ENCODE assay signal across 30 cellular contexts in genomic region chr12:59710964-59711363, GRCh38.
"Had no signal": no experiment of that assay in that cellular context is flagged by ENCODE, and none has a peak within 500 bp of the region (broad histone marks: within the 10 kb centered on the region; RNA-seq: fewer than 3 reads in every experiment).

No MANE protein-coding gene starts in this region.

- H3K9me3 ChIP-seq: left lung, lower lobe of right lung, pancreas, prostate gland, right lobe of liver, stomach, suprapubic skin, thoracic aorta, tibial artery, upper lobe of right lung had no signal

- H3K4me3 Mint-ChIP-seq: immature natural killer cell; naive thymus-derived CD8-positive, alpha-beta T cell; nephron; neural crest cell; stimulated activated naive B cell treated with anti-CD40 and anti-IgM and Interleukin-4, amounts not matched to agents 10 μg/mL and 1 μg/mL and 100 μg/mL, for 72 hours had no signal

- H3K4me1 Mint-ChIP-seq: nephron, neural crest cell had no signal

- ATAC-seq: left colon; left lung; lower lobe of right lung; naive thymus-derived CD8-positive, alpha-beta T cell; pancreas; stimulated activated naive B cell treated with anti-CD40 and anti-IgM and Interleukin-4, amounts not matched to agents 10 μg/mL and 1 μg/mL and 100 μg/mL, for 72 hours; stimulated activated naive CD8-positive, alpha-beta T cell treated with anti-CD3 and anti-CD28 coated beads, Interleukin-15, Interleukin-2, amounts not matched to agents 100 U/mL and 50 U/mL, for 24 hours; upper lobe of right lung had no signal

- H3K27me3 Mint-ChIP-seq: naive thymus-derived CD8-positive, alpha-beta T cell; stimulated activated naive B cell treated with anti-CD40 and anti-IgM and Interleukin-4, amounts not matched to agents 10 μg/mL and 1 μg/mL and 100 μg/mL, for 72 hours had no signal

- H3K4me1 ChIP-seq: left lung, lower lobe of right lung, prostate gland, suprapubic skin, tibial artery, upper lobe of right lung had no signal

- H3K27me3 ChIP-seq: left lung, pancreas, right lobe of liver, stomach, suprapubic skin, tibial artery, upper lobe of right lung had no signal

- DNase-seq: hypothalamus; immature natural killer cell; kidney; left colon; left lung; lower lobe of right lung; mammary epithelial cell; mesenchymal stem cell; naive thymus-derived CD8-positive, alpha-beta T cell; nucleus accumbens; pancreas; posterior cingulate gyrus; retina; right lobe of liver; stimulated activated CD4-positive, alpha-beta T cell treated with anti-CD3 and anti-CD28 coated beads, Interleukin-12 subunit alpha, Interleukin-12 subunit beta, amount 100 ng/mL, for 4 hours; stimulated activated CD4-positive, alpha-beta T cell treated with anti-CD3 and anti-CD28 coated beads, Interleukin-15, amount 100 ng/mL, for 24 hours; stimulated activated CD4-positive, alpha-beta T cell treated with anti-CD3 and anti-CD28 coated beads, Interleukin-2, amount 100 ng/mL, for 24 hours; stimulated activated CD4-positive, alpha-beta T cell treated with anti-CD3 and anti-CD28 coated beads, Interleukin-4, amount 100 ng/mL, for 1 hour; stimulated activated naive B cell treated with anti-CD40 and anti-IgM and Interleukin-4, amounts not matched to agents 10 μg/mL and 1 μg/mL and 100 μg/mL, for 72 hours; stimulated activated naive CD8-positive, alpha-beta T cell treated with anti-CD3 and anti-CD28 coated beads, Interleukin-15, Interleukin-2, amounts not matched to agents 100 U/mL and 50 U/mL, for 24 hours; stomach; tibial artery; trophoblast cell; upper lobe of right lung had no signal

- H3K27ac Mint-ChIP-seq: nephron had no signal

- H3K9me3 Mint-ChIP-seq: immature natural killer cell, nephron had no signal

- H3K27ac ChIP-seq: left lung, lower lobe of right lung, pancreas, prostate gland, stomach, suprapubic skin, thoracic aorta, tibial artery, upper lobe of right lung had no signal

- H3K4me3 ChIP-seq: left lung, lower lobe of right lung, pancreas, prostate gland, right lobe of liver, smooth muscle cell, stomach, suprapubic skin, thoracic aorta, tibial artery, upper lobe of right lung had no signal

- H3K36me3 ChIP-seq: left lung, lower lobe of right lung, pancreas, prostate gland, right lobe of liver, suprapubic skin, thoracic aorta, upper lobe of right lung had no signal
